In genomic region chr17:21343061-21343949, GRCh38 we compare ENCODE assay signal across 9 cellular contexts. TPM values are rescaled to one million over a fixed set of nuclear protein-coding genes. Genes with fewer than 3 reads are reported as not detected.
DNase-seq lines count a peak whose midpoint lies in the region; ATAC-seq, FAIRE-seq and TF ChIP-seq lines count a peak whose summit lies in the region.
"Not testable (repeated sequence)": the region's sequence is repeated elsewhere in the genome, so short reads cannot be mapped to it uniquely, and the experiment has no call there.
"Had no signal": no experiment of that assay in that cellular context is flagged by ENCODE, and none has a peak within 500 bp of the region (broad histone marks: within the 10 kb centered on the region; RNA-seq: fewer than 3 reads in every experiment).

No MANE protein-coding gene starts in this region.

- CTCF ChIA-PET in GM12878 (lab: Yijun Ruan, JAX) = not testable (repeated sequence)

- H3K4me2 ChIP-seq in Karpas-422 (ENCODE audit: low read depth, low read length, poor library complexity, severe bottlenecking); GM12878 (ENCODE audit: control insufficient read depth, insufficient read depth): not testable (repeated sequence)

- H3K36me3 Mint-ChIP-seq in type B pancreatic cell = not testable (repeated sequence)

- not testable (repeated sequence) for H2AFZ ChIP-seq in Karpas-422 (ENCODE audit: low read length); GM12878 (ENCODE audit: control insufficient read depth, low read depth, low read length)

- DNase-seq in Karpas-422; GM12878 (ENCODE audit: low read depth, low spot score); foreskin keratinocyte: not testable (repeated sequence)
- peak; percentile 22 for DNase-seq in activated CD8-positive, alpha-beta memory T cell treated with anti-CD3 and anti-CD28 coated beads, Interleukin-2, amount 50 U/mL, for 48 hours
- DNase-seq in kidney = peak; percentile 53
- DNase-seq in posterior vena cava (ENCODE audit: low spot score) = peak; percentile 70
- DNase-seq in type B pancreatic cell (ENCODE audit: extremely low spot score, unreplicated experiment) = peak; percentile 60

- TF ChIP-seq EP300 in GM12878 (IDR thresholded peaks at IDR 0.05; ENCODE audit: borderline replicate concordance in 1 of 2, control insufficient read depth in 1 of 2, low read depth in 2 of 2, low read length in 2 of 2) = not testable (repeated sequence)

- in situ Hi-C loops in GM12878 (cut with MboI) = not testable (repeated sequence)

- BruUV-seq in GM12878 (replicated peaks; lab: Mats Ljungman, UMichigan) = not testable (repeated sequence)

- intact Hi-C loops in GM12878 (cut with micrococcal nuclease; ENCODE audit: unreplicated experiment); kidney (cut with DNase I); posterior vena cava (cut with DNase I): not testable (repeated sequence)

- not testable (repeated sequence) for H3K27ac ChIP-seq in Karpas-422 (ENCODE audit: low read length); GM12878 (ENCODE audit: control insufficient read depth, insufficient read depth); foreskin keratinocyte; kidney (ENCODE audit: low read depth in 2 of 2, low read length in 2 of 2)

- not testable (repeated sequence) for H3K27ac Mint-ChIP-seq in type B pancreatic cell

- not testable (repeated sequence) for H3K27me3 Mint-ChIP-seq in type B pancreatic cell

- H3K9ac ChIP-seq in Karpas-422 (ENCODE audit: low read length) = peak overlapping the region; percentile 4; the same call in 1 of the 2 replicates
- H3K9ac ChIP-seq in GM12878 (ENCODE audit: control insufficient read depth, insufficient read depth, low read length); kidney (ENCODE audit: low read length in 2 of 2): not testable (repeated sequence)

- H3K4me1 Mint-ChIP-seq in type B pancreatic cell (ENCODE audit: unreplicated experiment) = not testable (repeated sequence)

- ATAC-seq in GM12878 (peak; percentile 9; the same call in 2 of the 3 replicates), foreskin keratinocyte (peak; percentile 6)

- TF ChIP-seq POLR2A in GM12878 (IDR thresholded peaks at IDR 0.05; ENCODE audit: low read depth, low read length) = not testable (repeated sequence)

- TF ChIP-seq CTCF in GM12878 (IDR thresholded peaks at IDR 0.05 in 2 of 3, conservative IDR thresholded peaks at IDR 0.05 in 1 of 3; ENCODE audit: control insufficient read depth in 2 of 3, extremely low read depth in 1 of 3, insufficient read depth in 1 of 3, low read depth in 3 of 3, low read length in 3 of 3); foreskin keratinocyte (conservative IDR thresholded peaks at IDR 0.05); kidney (IDR thresholded peaks at IDR 0.05; ENCODE audit: borderline replicate concordance, extremely low read depth, insufficient read depth); type B pancreatic cell (conservative IDR thresholded peaks at IDR 0.05): not testable (repeated sequence)

- not testable (repeated sequence) for H3K4me3 ChIP-seq in Karpas-422 (ENCODE audit: low read length); GM12878; kidney (ENCODE audit: low read length in 2 of 2)

- FAIRE-seq in GM12878 (lab: Jason Lieb, UNC); kidney (lab: Jason Lieb, UNC): not testable (repeated sequence)

- POLR2A ChIA-PET in GM12878 (lab: Charles Lee) = not testable (repeated sequence)

- H3K9me3 ChIP-seq in Karpas-422 (ENCODE audit: low read length); GM12878 (replicated peaks; ENCODE audit: control insufficient read depth, insufficient read depth, low read length); kidney (ENCODE audit: control insufficient read depth in 1 of 2, low read length in 2 of 2): not testable (repeated sequence)

- H3K79me2 ChIP-seq in Karpas-422 (ENCODE audit: low read length); GM12878 (ENCODE audit: control insufficient read depth, insufficient read depth, low read length): not testable (repeated sequence)

- 12% methylated on average over 10 of the region's 11 CpGs for WGBS in GM12878 (ENCODE audit: insufficient coverage, insufficient replicate concordance, low lambda C conversion rate, missing lambda C conversion rate)

- RAD21 ChIA-PET in GM12878 (lab: Charles Lee; ENCODE audit: unreplicated experiment) = not testable (repeated sequence)

- SMC1A ChIA-PET in GM12878 (lab: Charles Lee; ENCODE audit: uncharacterized antibody, unreplicated experiment) = not testable (repeated sequence)

- not testable (repeated sequence) for H3K4me3 Mint-ChIP-seq in type B pancreatic cell

- H3K4me1 ChIP-seq in Karpas-422 (ENCODE audit: low read length) = peaks cover 48% of the 10 kb centered on the region
- not testable (repeated sequence) for H3K4me1 ChIP-seq in GM12878 (ENCODE audit: control insufficient read depth, insufficient read depth, low read length); foreskin keratinocyte; kidney (ENCODE audit: control insufficient read depth in 1 of 2, insufficient read depth in 1 of 2, low read depth in 1 of 2, low read length in 2 of 2)

- TF ChIP-seq RAD21 in GM12878 (IDR thresholded peaks at IDR 0.05; ENCODE audit: insufficient read depth, low read depth, low read length) = not testable (repeated sequence)

- not testable (repeated sequence) for H3K9me3 Mint-ChIP-seq in type B pancreatic cell

- H3K27me3 ChIP-seq in Karpas-422 (ENCODE audit: low read length); GM12878 (replicated peaks in 1 of 2; ENCODE audit: control insufficient read depth in 2 of 2, insufficient read depth in 2 of 2, low read length in 1 of 2); foreskin keratinocyte: not testable (repeated sequence)

- not testable (repeated sequence) for H3K36me3 ChIP-seq in Karpas-422 (ENCODE audit: insufficient read depth, low read length); GM12878 (ENCODE audit: control insufficient read depth in 2 of 2, insufficient read depth in 2 of 2, low read length in 1 of 2); kidney (ENCODE audit: control insufficient read depth in 1 of 2, insufficient read depth in 2 of 2, low read length in 2 of 2)

- H4K20me1 ChIP-seq in Karpas-422 (ENCODE audit: insufficient read depth, low read depth, low read length); GM12878 (ENCODE audit: control insufficient read depth, insufficient read depth): not testable (repeated sequence)

- not testable (repeated sequence) for H3K9me2 ChIP-seq in Karpas-422 (replicated peaks; ENCODE audit: insufficient read depth, low read length)

RNA-seq across cellular contexts. Expression of gene KCNJ12, which starts 32.9 kb away (rescaled TPM):
- 0.22 and 1.1 TPM in 2 replicates for total RNA-seq in Karpas-422 (2014; rRNA removed; shearing (Covaris generic); ENCODE audit: low replicate concordance)
- total RNA-seq in GM12878 (2013; cell fraction: nucleolus; rRNA removed) = not detected in 2 replicates
- total RNA-seq in GM12878 (2014; rRNA removed) (0.11 and 0.17 TPM in 2 replicates), GM12878 (2014; rRNA removed; fragmentation: Illumina TruSeq; extraction: Trizol) (0.05 and 0.09 TPM in 2 replicates), GM12878 (2021) (0.21 and 0.32 TPM in 2 replicates), foreskin keratinocyte (0.11 and 0.14 TPM in 2 replicates), kidney (3.1 TPM), posterior vena cava (1 to 10 TPM; 6.8 to 6.9 TPM), type B pancreatic cell (ENCODE audit: low replicate concordance) (0.59 and 2.2 TPM in 2 replicates)
- not detected for polyA plus RNA-seq in GM12878 (2011; ENCODE audit: low read depth)
- polyA plus RNA-seq in GM12878 (2011; rRNA removed) (0.05 TPM in 1 of 2 replicates, not detected in the other), GM12878 (2014; fragmentation: Illumina TruSeq; extraction: Trizol) (0.03 and 0.04 TPM in 2 replicates), GM12878 (2014; fragmentation: Nextera tagmentation; extraction: Ambion mirVana) (not detected), GM12878 (2014; rRNA removed) (0.13 and 0.15 TPM in 2 replicates), GM12878 (2016; fragmentation: Nextera tagmentation; extraction: Ambion mirVana) (under 1 TPM in 1 of 2 experiments, not detected in 1; 0.07 TPM), foreskin keratinocyte (0.06 TPM in 2 replicates), kidney (ENCODE audit: insufficient read depth, low read depth, low replicate concordance) (3.4 TPM)
- polyA plus RNA-seq in GM12878 (2011; cell fraction: cytosol; rRNA removed) = 0.06 and 0.08 TPM in 2 replicates
- polyA plus RNA-seq in GM12878 (2011; cell fraction: nucleus; rRNA removed) = 0.12 and 0.15 TPM in 2 replicates
- polyA plus RNA-seq in GM12878 (2012) = 0.06 TPM in 1 of 2 replicates, not detected in the other
- 0.31 TPM in 1 of 2 replicates, not detected in the other for polyA minus RNA-seq in GM12878 (2011; rRNA and poly(A)+ RNA removed)
- polyA minus RNA-seq in GM12878 (2011; cell fraction: cytosol; rRNA and poly(A)+ RNA removed) = 0.21 and 0.27 TPM in 2 replicates
- polyA minus RNA-seq in GM12878 (2011; cell fraction: nucleus; rRNA and poly(A)+ RNA removed) = 0.19 TPM in 1 of 2 replicates, not detected in the other
- total RNA-seq: HFFc6 had no signal
- polyA plus RNA-seq: CD4-positive, CD25-positive, alpha-beta regulatory T cell had no signal

RNA-seq across cellular contexts. Expression of gene MAP2K3, which starts 58.8 kb away (rescaled TPM):
- 49.4 and 66.7 TPM in 2 replicates for total RNA-seq in Karpas-422 (2014; rRNA removed; shearing (Covaris generic); ENCODE audit: low replicate concordance)
- 13.7 and 15.8 TPM in 2 replicates for total RNA-seq in GM12878 (2013; cell fraction: nucleolus; rRNA removed)
- total RNA-seq in GM12878 (2014; rRNA removed) (14.4 and 15.0 TPM in 2 replicates), GM12878 (2014; rRNA removed; fragmentation: Illumina TruSeq; extraction: Trizol) (8.6 and 10.0 TPM in 2 replicates), GM12878 (2021) (38.6 and 39.4 TPM in 2 replicates), foreskin keratinocyte (50.6 and 54.5 TPM in 2 replicates), kidney (44.0 TPM), posterior vena cava (10 to 100 TPM; 47.7 to 83.4 TPM), type B pancreatic cell (ENCODE audit: low replicate concordance) (23.6 and 27.5 TPM in 2 replicates)
- polyA plus RNA-seq in GM12878 (2011; ENCODE audit: low read depth) = 8.9 TPM
- polyA plus RNA-seq in GM12878 (2011; rRNA removed) (13.3 and 16.6 TPM in 2 replicates), GM12878 (2014; fragmentation: Illumina TruSeq; extraction: Trizol) (6.3 and 20.6 TPM in 2 replicates), GM12878 (2014; fragmentation: Nextera tagmentation; extraction: Ambion mirVana) (1 to 10 TPM in 1 of 2 experiments, under 1 TPM in 1; 0.71 to 3.8 TPM), GM12878 (2014; rRNA removed) (30.4 and 33.1 TPM in 2 replicates), GM12878 (2016; fragmentation: Nextera tagmentation; extraction: Ambion mirVana) (10 to 100 TPM; 37.1 to 38.6 TPM), foreskin keratinocyte (61.3 and 61.6 TPM in 2 replicates), kidney (ENCODE audit: insufficient read depth, low read depth, low replicate concordance) (40.1 TPM)
- 32.9 and 36.4 TPM in 2 replicates for polyA plus RNA-seq in GM12878 (2011; cell fraction: cytosol; rRNA removed)
- 28.3 and 35.6 TPM in 2 replicates for polyA plus RNA-seq in GM12878 (2011; cell fraction: nucleus; rRNA removed)
- 19.0 and 25.3 TPM in 2 replicates for polyA plus RNA-seq in GM12878 (2012)
- 12.9 and 18.6 TPM in 2 replicates for polyA minus RNA-seq in GM12878 (2011; rRNA and poly(A)+ RNA removed)
- polyA minus RNA-seq in GM12878 (2011; cell fraction: cytosol; rRNA and poly(A)+ RNA removed) = 10.0 and 15.5 TPM in 2 replicates
- 7.3 and 13.4 TPM in 2 replicates for polyA minus RNA-seq in GM12878 (2011; cell fraction: nucleus; rRNA and poly(A)+ RNA removed)
